ENCODE assay signal across 15 cellular contexts in the genomic region with DNA sequence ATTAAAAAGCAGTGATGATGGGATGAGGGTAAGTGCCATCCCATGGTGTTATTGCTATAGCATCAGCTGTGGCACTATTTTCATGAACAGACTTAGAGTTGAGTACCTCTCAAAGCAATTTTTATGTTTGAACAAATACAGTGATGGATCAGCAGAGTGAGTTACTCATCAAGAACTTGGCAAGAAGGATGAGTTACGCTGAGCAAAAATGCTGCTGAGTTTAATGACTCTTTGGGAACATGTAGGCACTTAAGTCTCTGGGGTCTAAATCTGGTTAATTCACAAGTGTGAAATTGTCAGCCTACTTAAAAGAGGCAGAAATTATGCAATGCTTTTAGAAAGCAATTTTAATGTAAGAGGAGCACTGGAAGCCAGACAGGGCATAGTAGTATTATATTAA.
DNase-seq lines count a peak whose midpoint lies in the region; TF ChIP-seq lines count a peak whose summit lies in the region.
"Had no signal": no experiment of that assay in that cellular context is flagged by ENCODE, and none has a peak within 500 bp of the region (broad histone marks: within the 10 kb centered on the region; RNA-seq: fewer than 3 reads in every experiment).

No MANE protein-coding gene starts in this region.

- H3K14ac ChIP-seq in mesenchymal stem cell (ENCODE audit: low read length in 2 of 2): no peak overlapping the region

- no peaks in the 10 kb centered on the region for H3K79me1 ChIP-seq in mesenchymal stem cell (replicated peaks; ENCODE audit: low read length, poor library complexity, severe bottlenecking)

- H3K4me1 ChIP-seq in mesenchymal stem cell (ENCODE audit: control insufficient read depth, insufficient read depth, low read depth, low read length): no peaks in the 10 kb centered on the region
- no peaks in the 10 kb centered on the region for H3K4me1 ChIP-seq in effector memory CD4-positive, alpha-beta T cell (ENCODE audit: control insufficient read depth, insufficient read depth, low read length, poor library complexity, severe bottlenecking)
- H3K4me1 ChIP-seq: body of pancreas, parathyroid adenoma, tibial artery had no signal

- no peak overlapping the region for H3K4me2 ChIP-seq in mesenchymal stem cell (ENCODE audit: low read length, poor library complexity, severe bottlenecking)

- no peak overlapping the region for H2BK15ac ChIP-seq in mesenchymal stem cell (ENCODE audit: low read depth, poor library complexity, severe bottlenecking)

- no peak overlapping the region for H4K91ac ChIP-seq in mesenchymal stem cell (ENCODE audit: low read length)

- peaks cover 0 to 11% of the 10 kb centered on the region in 2 experiments for H3K27me3 ChIP-seq in mesenchymal stem cell (ENCODE audit: control insufficient read depth in 1 of 2, insufficient read depth in 1 of 2, low read length in 2 of 2)
- H3K27me3 ChIP-seq in effector memory CD4-positive, alpha-beta T cell (replicated peaks; ENCODE audit: control insufficient read depth, insufficient read depth, low read length, poor library complexity, severe bottlenecking): no peaks in the 10 kb centered on the region
- H3K27me3 ChIP-seq: body of pancreas, tibial artery had no signal

- H3K4ac ChIP-seq in mesenchymal stem cell (ENCODE audit: low read depth in 1 of 2, low read length in 2 of 2): no peak overlapping the region

- H2AK5ac ChIP-seq in mesenchymal stem cell (ENCODE audit: low read length, severe bottlenecking): no peak overlapping the region

- 79% methylated on average over 1 of the region's 1 CpG for WGBS in mesenchymal stem cell

- DNase-seq in Ammon's horn (ENCODE audit: low spot score) (peak; percentile 20), HS-27A (ENCODE audit: low read depth) (peak; percentile 33), SK-N-MC (ENCODE audit: low read depth, low spot score) (peak; percentile 70), inferior parietal cortex (ENCODE audit: extremely low spot score) (peak; percentile 11), GM13977 (ENCODE audit: low spot score) (no peak), GM19238 (ENCODE audit: insufficient read length, low spot score) (no peak), mesenchymal stem cell (no peak)
- DNase-seq in effector memory CD4-positive, alpha-beta T cell: no peak
- DNase-seq: body of pancreas, H7, KBM-7, left cardiac atrium, NCI-H526 treated with DMSO at 0.1 percent for 48 hours, tibial artery had no signal

- H3K9me3 ChIP-seq in SK-N-MC (ENCODE audit: low read depth, low read length) (no peaks in the 10 kb centered on the region), mesenchymal stem cell (ENCODE audit: control insufficient read depth, low read length) (no peaks in the 10 kb centered on the region)
- no peaks in the 10 kb centered on the region for H3K9me3 ChIP-seq in effector memory CD4-positive, alpha-beta T cell (ENCODE audit: control insufficient read depth, low read length)
- H3K9me3 ChIP-seq: body of pancreas, tibial artery had no signal

- H3K9ac ChIP-seq in SK-N-MC (ENCODE audit: insufficient read length) (no peak overlapping the region), mesenchymal stem cell (ENCODE audit: low read length) (no peak overlapping the region)
- H3K9ac ChIP-seq: parathyroid adenoma had no signal

- no peak overlapping the region for H3K27ac ChIP-seq in SK-N-MC
- H3K27ac ChIP-seq in mesenchymal stem cell (ENCODE audit: low read length, poor library complexity, severe bottlenecking): no peak overlapping the region
- H3K27ac ChIP-seq in effector memory CD4-positive, alpha-beta T cell (ENCODE audit: insufficient read depth, low read length, poor library complexity, severe bottlenecking): no peak overlapping the region
- H3K27ac ChIP-seq: body of pancreas, parathyroid adenoma, tibial artery had no signal

- no peak overlapping the region for H2BK12ac ChIP-seq in mesenchymal stem cell (ENCODE audit: low read length in 2 of 2)

- H3K4me3 ChIP-seq in SK-N-MC: no peak overlapping the region
- no peak overlapping the region for H3K4me3 ChIP-seq in mesenchymal stem cell (ENCODE audit: insufficient read depth in 1 of 2, low read depth in 1 of 2, low read length in 2 of 2)
- no peak overlapping the region for H3K4me3 ChIP-seq in effector memory CD4-positive, alpha-beta T cell (ENCODE audit: insufficient read depth, low read depth, low read length, poor library complexity, severe bottlenecking)
- H3K4me3 ChIP-seq: body of pancreas, tibial artery had no signal

- no peak overlapping the region for H2AFZ ChIP-seq in mesenchymal stem cell (ENCODE audit: low read depth, low read length)
- H2AFZ ChIP-seq: parathyroid adenoma had no signal

- no peak overlapping the region for H3K23ac ChIP-seq in mesenchymal stem cell (ENCODE audit: low read length in 2 of 2)

- H3K18ac ChIP-seq in mesenchymal stem cell (ENCODE audit: low read depth in 1 of 2, low read length in 2 of 2): no peak overlapping the region

- H3K36me3 ChIP-seq in SK-N-MC (ENCODE audit: insufficient read depth, low read length): no peaks in the 10 kb centered on the region
- no peaks in the 10 kb centered on the region for H3K36me3 ChIP-seq in mesenchymal stem cell (ENCODE audit: control insufficient read depth in 1 of 2, insufficient read depth in 2 of 2, low read depth in 1 of 2, low read length in 2 of 2)
- no peaks in the 10 kb centered on the region for H3K36me3 ChIP-seq in effector memory CD4-positive, alpha-beta T cell (ENCODE audit: control insufficient read depth, insufficient read depth, low read length)
- H3K36me3 ChIP-seq: tibial artery had no signal

- no peak for TF ChIP-seq CTCF in GM13977 (IDR thresholded peaks at IDR 0.05; ENCODE audit: extremely low read depth, insufficient read depth, missing control alignments)

- in situ Hi-C loops in GM13977 (cut with MboI; ENCODE audit: low pct_unique_long_range_greater_than_20kb, low sequenced_read_pairs, unreplicated experiment): no loop called here

- H2BK5ac ChIP-seq in mesenchymal stem cell (ENCODE audit: low read depth, low read length, poor library complexity, severe bottlenecking): no peak overlapping the region

- H2BK120ac ChIP-seq in mesenchymal stem cell (ENCODE audit: low read depth, low read length): no peak overlapping the region

- H4K8ac ChIP-seq in mesenchymal stem cell (ENCODE audit: low read length): no peak overlapping the region

Comparison
In these comparisons a context has a peak if more than half of its experiments do, and no peak if none do; other contexts are left out.
1. DNase-seq: peak in Ammon's horn (single experiment), HS-27A (single experiment), SK-N-MC (single experiment) and inferior parietal cortex (single experiment); none in GM13977 (single experiment), GM19238 (single experiment), mesenchymal stem cell (single experiment) and effector memory CD4-positive, alpha-beta T cell (0 of 3).